In the genomic region with DNA sequence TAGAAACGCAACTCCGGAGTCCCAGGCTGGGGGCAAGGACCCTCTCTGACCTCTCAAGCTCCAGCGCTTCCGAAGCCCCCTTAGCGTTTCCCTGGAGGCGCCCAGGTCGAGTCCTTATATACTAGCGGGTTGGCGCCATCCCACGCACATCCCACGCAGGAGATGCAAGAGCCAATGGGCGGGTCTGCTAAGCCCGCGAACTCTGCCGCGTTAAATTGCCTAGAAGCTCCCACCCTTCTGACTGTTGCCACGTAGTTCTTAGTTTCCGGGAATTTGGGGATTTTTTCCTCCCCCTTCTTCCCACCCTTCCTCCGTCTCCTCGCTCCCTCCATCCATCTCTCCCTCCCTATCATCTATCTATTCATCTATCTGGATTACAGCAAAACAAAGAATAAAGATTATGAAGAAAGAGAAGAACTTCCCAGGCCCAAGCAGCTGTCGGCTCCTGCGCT, we compare ENCODE assay signal across 8 cellular contexts. TPM values are rescaled to one million over a fixed set of nuclear protein-coding genes. Genes with fewer than 3 reads are reported as not detected.
DNase-seq lines count a peak whose midpoint lies in the region; ATAC-seq and TF ChIP-seq lines count a peak whose summit lies in the region.

A gene with protein sequence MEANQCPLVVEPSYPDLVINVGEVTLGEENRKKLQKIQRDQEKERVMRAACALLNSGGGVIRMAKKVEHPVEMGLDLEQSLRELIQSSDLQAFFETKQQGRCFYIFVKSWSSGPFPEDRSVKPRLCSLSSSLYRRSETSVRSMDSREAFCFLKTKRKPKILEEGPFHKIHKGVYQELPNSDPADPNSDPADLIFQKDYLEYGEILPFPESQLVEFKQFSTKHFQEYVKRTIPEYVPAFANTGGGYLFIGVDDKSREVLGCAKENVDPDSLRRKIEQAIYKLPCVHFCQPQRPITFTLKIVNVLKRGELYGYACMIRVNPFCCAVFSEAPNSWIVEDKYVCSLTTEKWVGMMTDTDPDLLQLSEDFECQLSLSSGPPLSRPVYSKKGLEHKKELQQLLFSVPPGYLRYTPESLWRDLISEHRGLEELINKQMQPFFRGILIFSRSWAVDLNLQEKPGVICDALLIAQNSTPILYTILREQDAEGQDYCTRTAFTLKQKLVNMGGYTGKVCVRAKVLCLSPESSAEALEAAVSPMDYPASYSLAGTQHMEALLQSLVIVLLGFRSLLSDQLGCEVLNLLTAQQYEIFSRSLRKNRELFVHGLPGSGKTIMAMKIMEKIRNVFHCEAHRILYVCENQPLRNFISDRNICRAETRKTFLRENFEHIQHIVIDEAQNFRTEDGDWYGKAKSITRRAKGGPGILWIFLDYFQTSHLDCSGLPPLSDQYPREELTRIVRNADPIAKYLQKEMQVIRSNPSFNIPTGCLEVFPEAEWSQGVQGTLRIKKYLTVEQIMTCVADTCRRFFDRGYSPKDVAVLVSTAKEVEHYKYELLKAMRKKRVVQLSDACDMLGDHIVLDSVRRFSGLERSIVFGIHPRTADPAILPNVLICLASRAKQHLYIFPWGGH (minus strand): TSS at position 90 of the 452 bp plus-strand sequence. CDS start 9,814 bp downstream, outside the sequence.

- peaks cover 62% of the 10 kb centered on the region for H3K4me1 Mint-ChIP-seq in CD4-positive, alpha-beta T cell (ENCODE audit: low read depth)
- peaks cover 71% of the 10 kb centered on the region for H3K4me1 Mint-ChIP-seq in dendritic cell treated with granulocyte-macrophage colony-stimulating factor and Interleukin-4, amounts not matched to agents 40 ng/mL and 50 ng/mL, for 4 days (ENCODE audit: low read depth)

- no peak for TF ChIP-seq CTCF in CD4-positive, alpha-beta T cell (IDR thresholded peaks at IDR 0.05)
- TF ChIP-seq CTCF in liver (IDR thresholded peaks at IDR 0.05; ENCODE audit: low read depth, low read length, missing input control) = no peak

- peak within 1 kb of the TSS; percentile 92 for H3K4me2 ChIP-seq in GM23248 (ENCODE audit: unreplicated experiment)

- H3K36me3 Mint-ChIP-seq in CD4-positive, alpha-beta T cell (ENCODE audit: low read depth) = peaks cover 20% of the 10 kb centered on the region
- H3K36me3 Mint-ChIP-seq in dendritic cell treated with granulocyte-macrophage colony-stimulating factor and Interleukin-4, amounts not matched to agents 40 ng/mL and 50 ng/mL, for 4 days (ENCODE audit: low read depth) = peaks cover 29% of the 10 kb centered on the region

- H3K4me1 ChIP-seq in GM23248 (ENCODE audit: insufficient read depth) (peaks cover 32% of the 10 kb centered on the region), liver (ENCODE audit: control insufficient read depth in 4 of 4, insufficient read depth in 4 of 4, low read length in 3 of 4) (peaks cover 1 to 13% (median 8%) of the 10 kb centered on the region in 4 donors)

- no peak for TF ChIP-seq RAD21 in liver (IDR thresholded peaks at IDR 0.05)

- no peaks in the 10 kb centered on the region for H3K36me3 ChIP-seq in GM23248 (ENCODE audit: low read depth)
- peaks cover 0 to 3% (median 0%) of the 10 kb centered on the region in 4 donors for H3K36me3 ChIP-seq in liver (ENCODE audit: control insufficient read depth in 4 of 4, insufficient read depth in 3 of 4, low read depth in 1 of 4, low read length in 3 of 4)

- DNase-seq in CD4-positive, alpha-beta T cell = peak; percentile 50 to 83 (median 66)
- DNase-seq in GM23248 = peak; percentile 99
- DNase-seq in NCI-H2107 (lab: John Stamatoyannopoulos, UW) = peak; percentile 89
- DNase-seq in activated CD4-positive, alpha-beta T cell treated with anti-CD3 and anti-CD28 coated beads, Interleukin-2, amount 50 U/mL, for 4 hours = peak; percentile 89 to 90
- DNase-seq in stimulated activated CD4-positive, alpha-beta T cell treated with anti-CD3 and anti-CD28 coated beads, Interleukin-4, amount 100 ng/mL, for 24 hours = peak; percentile 92
- no peak for DNase-seq in NCI-H2171 (lab: John Stamatoyannopoulos, UW)

- H3K9me3 Mint-ChIP-seq in CD4-positive, alpha-beta T cell = peaks cover 13% of the 10 kb centered on the region
- peaks cover 10% of the 10 kb centered on the region for H3K9me3 Mint-ChIP-seq in dendritic cell treated with granulocyte-macrophage colony-stimulating factor and Interleukin-4, amounts not matched to agents 40 ng/mL and 50 ng/mL, for 4 days

- peak within 1 kb of the TSS; percentile 96 for H3K4me3 Mint-ChIP-seq in CD4-positive, alpha-beta T cell
- peak within 1 kb of the TSS; percentile 81 for H3K4me3 Mint-ChIP-seq in dendritic cell treated with granulocyte-macrophage colony-stimulating factor and Interleukin-4, amounts not matched to agents 40 ng/mL and 50 ng/mL, for 4 days

- H4K20me1 ChIP-seq in GM23248 (ENCODE audit: insufficient read depth) = no peaks in the 10 kb centered on the region

- H3K9ac ChIP-seq in GM23248 = peak within 1 kb of the TSS; percentile 98
- H3K9ac ChIP-seq in liver (ENCODE audit: low read depth in 1 of 2, low read length in 2 of 2) = peak within 1 kb of the TSS; percentile 74 to 83

- peaks cover 62% of the 10 kb centered on the region for H3K79me2 ChIP-seq in GM23248 (ENCODE audit: insufficient read depth)

- CTCF ChIA-PET in CD4-positive, alpha-beta T cell (lab: Charles Lee) = no interaction called here

- no peaks in the 10 kb centered on the region for H3K9me2 ChIP-seq in GM23248 (ENCODE audit: insufficient read depth)

- in situ Hi-C loops in GM23248 (cut with MboI) = no loop called here

- H3K27me3 Mint-ChIP-seq in CD4-positive, alpha-beta T cell = no peaks in the 10 kb centered on the region
- no peaks in the 10 kb centered on the region for H3K27me3 Mint-ChIP-seq in dendritic cell treated with granulocyte-macrophage colony-stimulating factor and Interleukin-4, amounts not matched to agents 40 ng/mL and 50 ng/mL, for 4 days

- peak within 1 kb of the TSS; percentile 80 for H3K27ac ChIP-seq in CD4-positive, alpha-beta T cell (ENCODE audit: low read depth, low read length)
- peak within 1 kb of the TSS; percentile 97 for H3K27ac ChIP-seq in GM23248
- peak within 1 kb of the TSS; percentile 83 to 88 for H3K27ac ChIP-seq in liver (ENCODE audit: low read depth in 1 of 2, low read length in 2 of 2)

- H2AFZ ChIP-seq in GM23248 = peak within 1 kb of the TSS; percentile 79

- peak; percentile 88 for ATAC-seq in CD4-positive, alpha-beta T cell (ENCODE audit: poor library complexity)

- no peaks in the 10 kb centered on the region for H3K27me3 ChIP-seq in CD4-positive, alpha-beta T cell (ENCODE audit: control insufficient read depth, insufficient read depth, low read length)
- H3K27me3 ChIP-seq in GM23248 (replicated peaks; ENCODE audit: insufficient read depth) (no peaks in the 10 kb centered on the region), liver (ENCODE audit: control insufficient read depth in 4 of 4, insufficient read depth in 4 of 4, low read length in 3 of 4) (peaks cover 0 to 10% (median under 1%) of the 10 kb centered on the region in 4 donors)

- H3F3A ChIP-seq in GM23248 (ENCODE audit: insufficient read depth) = peaks cover 19% of the 10 kb centered on the region

- 1% methylated on average over 21 to 22 of the region's 22 CpGs for WGBS in GM23248 (ENCODE audit: low coverage in 1 of 2, low lambda C conversion rate in 2 of 2, missing lambda C conversion rate in 2 of 2), 2 experiments
- 3% methylated on average over 22 of the region's 22 CpGs for WGBS in liver

- peak within 1 kb of the TSS; percentile 92 for H3K4me3 ChIP-seq in GM23248
- H3K4me3 ChIP-seq in liver (ENCODE audit: low read depth in 1 of 3, low read length in 3 of 3) = peak within 1 kb of the TSS; percentile 34 to 61 (median 59)

- H3K9me3 ChIP-seq in CD4-positive, alpha-beta T cell (ENCODE audit: control insufficient read depth, low read length) = peaks cover 4% of the 10 kb centered on the region
- no peaks in the 10 kb centered on the region for H3K9me3 ChIP-seq in GM23248 (ENCODE audit: low read depth)
- H3K9me3 ChIP-seq in liver (ENCODE audit: control insufficient read depth in 4 of 4, low read length in 3 of 4) = peaks cover 0 to 6% (median 2%) of the 10 kb centered on the region in 4 donors

- POLR2A ChIA-PET in CD4-positive, alpha-beta T cell (lab: Charles Lee) = interaction anchor here (0.7 to 3.6 kb wide), 26 partner anchors 11 to 435 kb away, joined by 3 to 40 read pairs (median 5); a partner anchor contains a TSS

- H3K27ac Mint-ChIP-seq in CD4-positive, alpha-beta T cell = peak within 1 kb of the TSS; percentile 95
- H3K27ac Mint-ChIP-seq in dendritic cell treated with granulocyte-macrophage colony-stimulating factor and Interleukin-4, amounts not matched to agents 40 ng/mL and 50 ng/mL, for 4 days = peak within 1 kb of the TSS; percentile 95

- intact Hi-C loops in CD4-positive, alpha-beta T cell (cut with DNase I, micrococcal nuclease) = loop anchor here (1.0 to 10.0 kb wide), 10 partner anchors 59 to 201 kb away; a partner anchor contains a TSS
- intact Hi-C loops in dendritic cell treated with granulocyte-macrophage colony-stimulating factor and Interleukin-4, amounts not matched to agents 40 ng/mL and 50 ng/mL, for 4 days (cut with micrococcal nuclease) = loop anchor here (2.0 to 10.0 kb wide), 3 partner anchors 59 to 129 kb away; a partner anchor contains a TSS

TF ChIP-seq in liver, 16 proteins besides CTCF, POLR2A, EP300 and RAD21 (continues in another document):
- TF ChIP-seq SP1 (IDR thresholded peaks at IDR 0.05) = no peak

RNA-seq across cellular contexts. Expression of the gene that starts here (rescaled TPM):
- 10 to 100 TPM; 16.5 to 18.5 TPM for total RNA-seq in CD4-positive, alpha-beta T cell
- 49.3 and 59.7 TPM in 2 replicates for total RNA-seq in GM23248 (2014; rRNA removed; shearing (Covaris generic))
- polyA plus RNA-seq in GM23248 (2016; fragmentation: Nextera tagmentation; extraction: Ambion mirVana) (32.8 and 34.1 TPM in 2 replicates), liver (1 to 10 TPM; 1.6 to 2.3 TPM)
- 10 to 100 TPM; 10.1 to 18.7 TPM for total RNA-seq in liver

Comparison
In these comparisons a context has a peak if more than half of its experiments do, and no peak if none do; other contexts are left out.
1. RNA of the gene that starts here (polyA plus RNA-seq): 32.8 to 34.1 TPM in GM23248; 1.6 to 2.3 TPM in liver; every median in the first group is over 10 times any median in the second.
2. Peak in every context shown above with its lines, with median percentiles within 50 percentile points of each other: H3K27ac ChIP-seq.